Comparison of ENCODE assay signal across 15 cellular contexts in genomic region chr7:34309116-34309515, GRCh38.
DNase-seq lines count a peak whose midpoint lies in the region; TF ChIP-seq lines count a peak whose summit lies in the region.
"Had no signal": no experiment of that assay in that cellular context is flagged by ENCODE, and none has a peak within 500 bp of the region (broad histone marks: within the 10 kb centered on the region; RNA-seq: fewer than 3 reads in every experiment).

No MANE protein-coding gene starts in this region.

- H3K36me3 Mint-ChIP-seq in neural progenitor cell: no peaks in the 10 kb centered on the region

- no peak overlapping the region for H3K4me2 ChIP-seq in neural progenitor cell

- peak overlapping the region; percentile 72; the same call in 1 of the 2 replicates for H3K27ac ChIP-seq in VCaP
- H3K27ac ChIP-seq in esophagus muscularis mucosa (replicated peaks in 1 of 4): no peak overlapping the region
- H3K27ac ChIP-seq in neural progenitor cell: no peak overlapping the region

- no peak for TF ChIP-seq POLR2A in esophagus muscularis mucosa (IDR thresholded peaks at IDR 0.05; ENCODE audit: low read depth)

- H3K36me3 ChIP-seq in esophagus muscularis mucosa (no peaks in the 10 kb centered on the region), neural progenitor cell (peaks cover 3% of the 10 kb centered on the region), BE2C (no peaks in the 10 kb centered on the region)

- no peaks in the 10 kb centered on the region for H4K20me1 ChIP-seq in neural progenitor cell (ENCODE audit: low read depth)

- H3K79me2 ChIP-seq in neural progenitor cell (ENCODE audit: low read depth): no peaks in the 10 kb centered on the region

- H3K4me1 ChIP-seq in esophagus muscularis mucosa (no peaks in the 10 kb centered on the region), neural progenitor cell (no peaks in the 10 kb centered on the region), BE2C (no peaks in the 10 kb centered on the region)

- H3F3A ChIP-seq in neural progenitor cell (ENCODE audit: low read depth): no peaks in the 10 kb centered on the region

- intact Hi-C loops in esophagus muscularis mucosa (cut with DNase I): no loop called here

- H3K27me3 ChIP-seq in esophagus muscularis mucosa (no peaks in the 10 kb centered on the region), neural progenitor cell (no peaks in the 10 kb centered on the region), BE2C (no peaks in the 10 kb centered on the region)

- no peak for TF ChIP-seq EP300 in esophagus muscularis mucosa (IDR thresholded peaks at IDR 0.05)

- H3K9me3 ChIP-seq in esophagus muscularis mucosa (peaks cover 0 to 13% (median 4%) of the 10 kb centered on the region in 4 donors), neural progenitor cell (ENCODE audit: low read depth) (peaks cover 12% of the 10 kb centered on the region), BE2C (no peaks in the 10 kb centered on the region)

- in situ Hi-C loops in KBM-7 (cut with MboI; ENCODE audit: low pct_unique_long_range_greater_than_20kb, low sequenced_read_pairs): no loop called here

- 92% methylated on average over 12 of the region's 12 CpGs for WGBS in esophagus muscularis mucosa

- peak; percentile 25 for DNase-seq in Ammon's horn (ENCODE audit: low spot score)
- peak; percentile 68 for DNase-seq in esophagus muscularis mucosa (ENCODE audit: extremely low spot score)
- DNase-seq in pons (ENCODE audit: low spot score): peak; percentile 22
- no peak for DNase-seq in neural progenitor cell (ENCODE audit: low spot score)
- no peak for DNase-seq in KBM-7
- no peak for DNase-seq in BE2C
- DNase-seq: 8988T; AML-193; Calu3; CD4-positive, alpha-beta T cell; DMS 273 treated with DMSO at 0.1 percent for 48 hours; GOT3; H9; IMR-90 had no signal

- no peaks in the 10 kb centered on the region for H3K4me1 Mint-ChIP-seq in neural progenitor cell
- H3K4me1 Mint-ChIP-seq: H9 had no signal

- H3K27me3 Mint-ChIP-seq in neural progenitor cell (ENCODE audit: insufficient read depth, low read depth): peaks cover 2% of the 10 kb centered on the region
- H3K27me3 Mint-ChIP-seq: CD4-positive, alpha-beta T cell had no signal

- H3K9ac ChIP-seq in neural progenitor cell: no peak overlapping the region

- no peak overlapping the region for H3K4me3 Mint-ChIP-seq in neural progenitor cell
- H3K4me3 Mint-ChIP-seq: CD4-positive, alpha-beta T cell; H9 had no signal

- TF ChIP-seq CTCF in VCaP (conservative IDR thresholded peaks at IDR 0.05) (no peak), esophagus muscularis mucosa (IDR thresholded peaks at IDR 0.05) (no peak), neural progenitor cell (IDR thresholded peaks at IDR 0.05) (no peak), BE2C (IDR thresholded peaks at IDR 0.05; ENCODE audit: low read depth, low read length) (no peak)

- peaks cover 10% of the 10 kb centered on the region for H3K9me3 Mint-ChIP-seq in neural progenitor cell

- H2AFZ ChIP-seq in neural progenitor cell (replicated peaks): no peak overlapping the region

- no peak overlapping the region for H3K27ac Mint-ChIP-seq in neural progenitor cell
- H3K27ac Mint-ChIP-seq: CD4-positive, alpha-beta T cell; H9 had no signal

- H3K4me3 ChIP-seq in esophagus muscularis mucosa (no peak overlapping the region), neural progenitor cell (no peak overlapping the region), BE2C (ENCODE audit: low read depth, low read length) (no peak overlapping the region)

Comparison
In these comparisons a context has a peak if more than half of its experiments do, and no peak if none do; other contexts are left out.
1. DNase-seq: peak in Ammon's horn (single experiment), esophagus muscularis mucosa (single experiment) and pons (single experiment); none in neural progenitor cell (single experiment), KBM-7 (single experiment) and BE2C (single experiment).